8 cellular contexts compared by ENCODE assay signal in genomic region chr17:66302761-66303626, GRCh38. TPM values are rescaled to one million over a fixed set of nuclear protein-coding genes. Genes with fewer than 3 reads are reported as not detected.
DNase-seq lines count a peak whose midpoint lies in the region; ATAC-seq lines count a peak whose summit lies in the region.

No MANE protein-coding gene starts in this region.

- in situ Hi-C loops in HAP-1 (cut with MboI; ENCODE audit: low sequenced_read_pairs): no loop called here

- ATAC-seq in activated CD8-positive, alpha-beta T cell treated with anti-CD3 and anti-CD28 coated beads, Interleukin-2, amount 10 ng/mL, durations not matched to agents 7 days and 5 days: peak; percentile 45
- peak; percentile 64 for ATAC-seq in effector memory CD8-positive, alpha-beta T cell (replicated peaks)

- H3K9me3 ChIP-seq in HAP-1: no peaks in the 10 kb centered on the region

- H3K27ac Mint-ChIP-seq in activated CD8-positive, alpha-beta T cell treated with anti-CD3 and anti-CD28 coated beads, Interleukin-2, amount 10 ng/mL, durations not matched to agents 7 days and 5 days: peak overlapping the region; percentile 90
- H3K27ac Mint-ChIP-seq in effector memory CD8-positive, alpha-beta T cell: peak overlapping the region; percentile 33 to 77

- peak; percentile 64 for DNase-seq in EL
- DNase-seq in HAP-1 (ENCODE audit: low spot score in 2 of 2): peak; percentile 34 to 63
- peak; percentile 20 for DNase-seq in NCI-H1105 treated with DMSO at 0.1 percent for 48 hours (lab: John Stamatoyannopoulos, UW)
- peak; percentile 64 for DNase-seq in activated CD8-positive, alpha-beta T cell treated with anti-CD3 and anti-CD28 coated beads, Interleukin-2, amount 10 ng/mL, durations not matched to agents 7 days and 5 days
- peak; percentile 35 to 53 (median 52) for DNase-seq in effector memory CD8-positive, alpha-beta T cell
- peak; percentile 70 for DNase-seq in lung microvascular endothelial cell (ENCODE audit: low read depth in 2 of 2)
- peak; percentile 27 for DNase-seq in stimulated activated CD8-positive, alpha-beta memory T cell treated with anti-CD3 and anti-CD28 coated beads, Interleukin-12 subunit alpha, Interleukin-12 subunit beta, amount 100 ng/mL, for 4 hours (ENCODE audit: low read depth)
- DNase-seq in GOT3 (lab: John Stamatoyannopoulos, UW): no peak

- H3K27me3 ChIP-seq in HAP-1 (ENCODE audit: low read depth): no peaks in the 10 kb centered on the region; the same call in none of the 2 replicates

- peaks cover 24% of the 10 kb centered on the region for H3K4me1 ChIP-seq in HAP-1

- POLR2A ChIA-PET in activated CD8-positive, alpha-beta T cell treated with anti-CD3 and anti-CD28 coated beads, Interleukin-2, amount 10 ng/mL, durations not matched to agents 7 days and 5 days (lab: Charles Lee): interaction anchor here (0.6 to 1.4 kb wide), 6 partner anchors 11 to 205 kb away, joined by 3 to 6 read pairs (median 3); no protein-coding TSS in a partner anchor

- H3K4me3 Mint-ChIP-seq in activated CD8-positive, alpha-beta T cell treated with anti-CD3 and anti-CD28 coated beads, Interleukin-2, amount 10 ng/mL, durations not matched to agents 7 days and 5 days: peak overlapping the region; percentile 97
- peak overlapping the region; percentile 97 to 98 for H3K4me3 Mint-ChIP-seq in effector memory CD8-positive, alpha-beta T cell

- peak overlapping the region; percentile 54 for H3K4me3 ChIP-seq in HAP-1

- no peaks in the 10 kb centered on the region for H3K36me3 ChIP-seq in HAP-1 (replicated peaks)

- no peaks in the 10 kb centered on the region for H3K9me3 Mint-ChIP-seq in activated CD8-positive, alpha-beta T cell treated with anti-CD3 and anti-CD28 coated beads, Interleukin-2, amount 10 ng/mL, durations not matched to agents 7 days and 5 days (ENCODE audit: insufficient read depth)
- no peaks in the 10 kb centered on the region for H3K9me3 Mint-ChIP-seq in effector memory CD8-positive, alpha-beta T cell

- no peaks in the 10 kb centered on the region for H3K27me3 Mint-ChIP-seq in activated CD8-positive, alpha-beta T cell treated with anti-CD3 and anti-CD28 coated beads, Interleukin-2, amount 10 ng/mL, durations not matched to agents 7 days and 5 days (ENCODE audit: low read depth)
- no peaks in the 10 kb centered on the region for H3K27me3 Mint-ChIP-seq in effector memory CD8-positive, alpha-beta T cell

- peaks cover 56% of the 10 kb centered on the region for H3K4me1 Mint-ChIP-seq in activated CD8-positive, alpha-beta T cell treated with anti-CD3 and anti-CD28 coated beads, Interleukin-2, amount 10 ng/mL, durations not matched to agents 7 days and 5 days (ENCODE audit: low read depth)
- peaks cover 27 to 35% of the 10 kb centered on the region in 2 donors for H3K4me1 Mint-ChIP-seq in effector memory CD8-positive, alpha-beta T cell (ENCODE audit: low read depth in 2 of 2)

- CTCF ChIA-PET in activated CD8-positive, alpha-beta T cell treated with anti-CD3 and anti-CD28 coated beads, Interleukin-2, amount 10 ng/mL, durations not matched to agents 7 days and 5 days (lab: Charles Lee): interaction anchor here (1.4 to 2.4 kb wide), 7 partner anchors 11 to 124 kb away, joined by 4 to 10 read pairs (median 6); no protein-coding TSS in a partner anchor

- H3K36me3 Mint-ChIP-seq in activated CD8-positive, alpha-beta T cell treated with anti-CD3 and anti-CD28 coated beads, Interleukin-2, amount 10 ng/mL, durations not matched to agents 7 days and 5 days (ENCODE audit: low read depth): peaks cover 40% of the 10 kb centered on the region
- peaks cover 18% of the 10 kb centered on the region for H3K36me3 Mint-ChIP-seq in effector memory CD8-positive, alpha-beta T cell (ENCODE audit: insufficient read depth)

RNA-seq across cellular contexts. Expression of gene PRKCA, which starts 0.6 kb away (rescaled TPM):
- 10 to 100 TPM; 74.1 to 76.9 TPM for total RNA-seq in activated CD8-positive, alpha-beta T cell treated with anti-CD3 and anti-CD28 coated beads, Interleukin-2, amount 10 ng/mL, durations not matched to agents 7 days and 5 days
- 4.8 and 6.3 TPM in 2 replicates for total RNA-seq in lung microvascular endothelial cell

Comparison
In these comparisons a context has a peak if more than half of its experiments do, and no peak if none do; other contexts are left out.
1. RNA of gene PRKCA, which starts 0.6 kb away (total RNA-seq): 74.1 to 76.9 TPM in activated CD8-positive, alpha-beta T cell treated with anti-CD3 and anti-CD28 coated beads, Interleukin-2, amount 10 ng/mL, durations not matched to agents 7 days and 5 days; 4.8 to 6.3 TPM in lung microvascular endothelial cell; every median in the first group is over 10 times any median in the second.